8 cellular contexts compared by ENCODE assay signal in genomic region chr11:57493507-57494503, GRCh38. TPM values are rescaled to one million over a fixed set of nuclear protein-coding genes. Genes with fewer than 3 reads are reported as not detected.
DNase-seq lines count a peak whose midpoint lies in the region; ATAC-seq, FAIRE-seq and TF ChIP-seq lines count a peak whose summit lies in the region.

No MANE protein-coding gene starts in this region.

- no peaks in the 10 kb centered on the region for H3K9me3 ChIP-seq in keratinocyte (ENCODE audit: control insufficient read depth, low read depth, low read length)

- no peak overlapping the region for H3K4me2 ChIP-seq in keratinocyte (ENCODE audit: control insufficient read depth, extremely low read depth, insufficient read depth, low read depth, low read length)

- dilution Hi-C loops in keratinocyte (cut with MboI; ENCODE audit: extremely low pct_ligation_motif_present, low sequenced_read_pairs): no loop called here

- DNase-seq in ACHN (peak; percentile 41), HL-60 (ENCODE audit: low read depth in 1 of 2, low spot score in 1 of 2) (peak in 1 of 2 experiments; percentile 48), T-cell (peak; percentile 34 to 78 (median 64)), amniotic epithelial cell (ENCODE audit: low read depth) (peak; percentile 29), keratinocyte (ENCODE audit: low read depth, low spot score) (no peak)
- peak; percentile 59 to 69 for DNase-seq in stimulated activated CD4-positive, alpha-beta T cell treated with anti-CD3 and anti-CD28 coated beads, Interleukin-4, amount 100 ng/mL, for 48 hours (ENCODE audit: low read depth in 2 of 2)

- peak overlapping the region; percentile 54 for H3K27ac ChIP-seq in HL-60 (replicated peaks)
- H3K27ac ChIP-seq in keratinocyte (ENCODE audit: control insufficient read depth, insufficient read depth, low read length): peak overlapping the region; percentile 33

- H3K27ac Mint-ChIP-seq in T-cell: peak overlapping the region; percentile 19 to 39

- H3K9me1 ChIP-seq in keratinocyte (ENCODE audit: control insufficient read depth, extremely low read depth, insufficient read depth, low read length): no peaks in the 10 kb centered on the region

- H3K4me3 ChIP-seq in HL-60 (replicated peaks; ENCODE audit: insufficient read depth, low read length) (no peak overlapping the region), keratinocyte (ENCODE audit: control insufficient read depth in 2 of 3, extremely low read depth in 1 of 3, insufficient read depth in 2 of 3, low read depth in 1 of 3, low read length in 3 of 3) (no peak overlapping the region)

- ATAC-seq in GM18909 (IDR thresholded peaks at IDR 0.05; ENCODE audit: poor library complexity, unreplicated experiment) (peak; percentile 76), T-cell (replicated peaks in 1 of 4) (peak; percentile 89 to 92 (median 91)), HG03108 (IDR thresholded peaks at IDR 0.05; ENCODE audit: unreplicated experiment) (no peak)

- FAIRE-seq in keratinocyte (lab: Jason Lieb, UNC): no peak

- CTCF ChIA-PET in T-cell (lab: Charles Lee): interaction anchor here (0.5 to 6.3 kb wide), 62 partner anchors 8 to 1061 kb away, joined by 3 to 126 read pairs (median 4); partner anchors contain the start of genes SLC43A1 (in 2 of the 2), TIMM10 (in 2 of the 2), MED19 (in 1 of the 2) and P2RX3 (in 1 of the 2)

- H3K4me1 ChIP-seq in keratinocyte (ENCODE audit: control insufficient read depth, extremely low read depth, insufficient read depth, low read length): peaks cover 4% of the 10 kb centered on the region

- no peaks in the 10 kb centered on the region for H3K36me3 ChIP-seq in keratinocyte (ENCODE audit: control insufficient read depth in 2 of 2, extremely low read depth in 1 of 2, insufficient read depth in 2 of 2, low read length in 2 of 2)

- H3K4me1 Mint-ChIP-seq in T-cell: peaks cover 0 to 3% (median 0%) of the 10 kb centered on the region in 3 donors

- no peak overlapping the region for H3K9ac ChIP-seq in keratinocyte (ENCODE audit: control insufficient read depth, extremely low read depth, insufficient read depth, low read length)

- no peaks in the 10 kb centered on the region for H4K20me1 ChIP-seq in keratinocyte (ENCODE audit: control insufficient read depth, extremely low read depth, insufficient read depth, low read length)

- peaks cover 28% of the 10 kb centered on the region for H3K36me3 Mint-ChIP-seq in T-cell

- H3K27me3 ChIP-seq in HL-60 (ENCODE audit: insufficient read depth, poor library complexity, severe bottlenecking) (no peaks in the 10 kb centered on the region), keratinocyte (ENCODE audit: control insufficient read depth, extremely low read depth, insufficient read depth, low read length) (no peaks in the 10 kb centered on the region)

- no peaks in the 10 kb centered on the region for H3K79me2 ChIP-seq in keratinocyte (ENCODE audit: control insufficient read depth, insufficient read depth, low read length)

- in situ Hi-C loops in ACHN (cut with HindIII; ENCODE audit: low pct_ligation_motif_present, low pct_unique_long_range_greater_than_20kb, low sequenced_read_pairs): no loop called here

- H3K27me3 Mint-ChIP-seq in T-cell: no peaks in the 10 kb centered on the region

- TF ChIP-seq CTCF in HL-60 (IDR thresholded peaks at IDR 0.05; ENCODE audit: insufficient read depth, low read length) (peak; percentile 83), keratinocyte (optimal IDR thresholded peaks at IDR 0.05 in 1 of 3, IDR thresholded peaks at IDR 0.05 in 1 of 3, conservative IDR thresholded peaks at IDR 0.05 in 1 of 3; ENCODE audit: extremely low read depth in 1 of 3, insufficient read depth in 2 of 3, low read length in 3 of 3) (peak; percentile 90 to 95 (median 93))

- H2AFZ ChIP-seq in keratinocyte (ENCODE audit: control insufficient read depth, low read length): no peak overlapping the region

- POLR2A ChIA-PET in T-cell (lab: Charles Lee): interaction anchor here in 1 of 2 donors (0.6 to 1.6 kb wide), 3 partner anchors 14 to 33 kb away, joined by 3 to 11 read pairs (median 5); no protein-coding TSS in a partner anchor

- no peak overlapping the region for H3K4me3 Mint-ChIP-seq in T-cell

- no peaks in the 10 kb centered on the region for H3K9me3 Mint-ChIP-seq in T-cell

RNA-seq across cellular contexts. Expression of gene SLC43A1, which starts 21.7 kb away (rescaled TPM):
- total RNA-seq in T-cell: 10 to 100 TPM in 4 of 5 donors, 1 to 10 TPM in 1; 8.8 to 31.6 (median 25.1) TPM
- 0.45 to 0.91 TPM (median 0.75 TPM) in 3 replicates for polyA plus RNA-seq in keratinocyte
- polyA plus RNA-seq in keratinocyte (2011; ENCODE audit: low read depth): not detected
- polyA plus RNA-seq in keratinocyte (2011; cell fraction: cytosol; rRNA removed): 0.53 and 0.65 TPM in 2 replicates
- polyA plus RNA-seq in keratinocyte (2011; cell fraction: nucleus; rRNA removed): 1.2 and 1.4 TPM in 2 replicates
- polyA plus RNA-seq in keratinocyte (2012; ENCODE audit: low replicate concordance): 0.18 and 0.38 TPM in 2 replicates
- 0.99 to 1.5 TPM (median 1.1 TPM) in 3 replicates for polyA minus RNA-seq in keratinocyte
- polyA minus RNA-seq in keratinocyte (2011; cell fraction: cytosol; rRNA and poly(A)+ RNA removed): not detected
- 1.2 TPM in 2 replicates for polyA minus RNA-seq in keratinocyte (2011; cell fraction: nucleus; rRNA and poly(A)+ RNA removed)

RNA-seq across cellular contexts. Expression of gene RTN4RL2, which starts 33.5 kb away (rescaled TPM):
- 1 to 10 TPM in 1 of 5 donors, under 1 TPM in 4; 0.15 to 1.1 (median 0.29) TPM for total RNA-seq in T-cell
- 0.03 to 0.12 TPM in 2 of 3 replicates, not detected in the other for polyA plus RNA-seq in keratinocyte
- polyA plus RNA-seq in keratinocyte (2011; ENCODE audit: low read depth): not detected
- 0.18 TPM in 1 of 2 replicates, not detected in the other for polyA plus RNA-seq in keratinocyte (2011; cell fraction: cytosol; rRNA removed)
- 0.13 TPM in 1 of 2 replicates, not detected in the other for polyA plus RNA-seq in keratinocyte (2011; cell fraction: nucleus; rRNA removed)
- 0.28 and 0.39 TPM in 2 replicates for polyA plus RNA-seq in keratinocyte (2012; ENCODE audit: low replicate concordance)
- polyA minus RNA-seq in keratinocyte: not detected in 3 replicates
- polyA minus RNA-seq in keratinocyte (2011; cell fraction: cytosol; rRNA and poly(A)+ RNA removed): not detected
- polyA minus RNA-seq in keratinocyte (2011; cell fraction: nucleus; rRNA and poly(A)+ RNA removed): not detected in 2 replicates

RNA-seq across cellular contexts. Expression of gene TIMM10, which starts 36.7 kb away (rescaled TPM):
- total RNA-seq in T-cell: 10 to 100 TPM; 20.7 to 33.2 (median 26.2) TPM
- 65.7 to 92.2 TPM (median 70.9 TPM) in 3 replicates for polyA plus RNA-seq in keratinocyte
- polyA plus RNA-seq in keratinocyte (2011; ENCODE audit: low read depth): 24.0 TPM
- 56.9 and 69.2 TPM in 2 replicates for polyA plus RNA-seq in keratinocyte (2011; cell fraction: cytosol; rRNA removed)
- polyA plus RNA-seq in keratinocyte (2011; cell fraction: nucleus; rRNA removed): 34.1 TPM in 2 replicates
- 45.9 and 60.8 TPM in 2 replicates for polyA plus RNA-seq in keratinocyte (2012; ENCODE audit: low replicate concordance)
- 21.7 to 26.8 TPM (median 23.8 TPM) in 3 replicates for polyA minus RNA-seq in keratinocyte
- 16.1 TPM for polyA minus RNA-seq in keratinocyte (2011; cell fraction: cytosol; rRNA and poly(A)+ RNA removed)
- polyA minus RNA-seq in keratinocyte (2011; cell fraction: nucleus; rRNA and poly(A)+ RNA removed): 5.2 and 9.5 TPM in 2 replicates

RNA-seq across cellular contexts. Expression of gene SMTNL1, which starts 43.6 kb away (rescaled TPM):
- total RNA-seq in T-cell: not detected
- not detected in 3 replicates for polyA plus RNA-seq in keratinocyte
- polyA plus RNA-seq in keratinocyte (2011; ENCODE audit: low read depth): not detected
- polyA plus RNA-seq in keratinocyte (2011; cell fraction: cytosol; rRNA removed): not detected in 2 replicates
- not detected in 2 replicates for polyA plus RNA-seq in keratinocyte (2011; cell fraction: nucleus; rRNA removed)
- polyA plus RNA-seq in keratinocyte (2012; ENCODE audit: low replicate concordance): 0.16 TPM in 1 of 2 replicates, not detected in the other
- not detected in 3 replicates for polyA minus RNA-seq in keratinocyte
- not detected for polyA minus RNA-seq in keratinocyte (2011; cell fraction: cytosol; rRNA and poly(A)+ RNA removed)
- polyA minus RNA-seq in keratinocyte (2011; cell fraction: nucleus; rRNA and poly(A)+ RNA removed): not detected in 2 replicates
